Comparison of ENCODE assay signal across 22 cellular contexts in the genomic region with DNA sequence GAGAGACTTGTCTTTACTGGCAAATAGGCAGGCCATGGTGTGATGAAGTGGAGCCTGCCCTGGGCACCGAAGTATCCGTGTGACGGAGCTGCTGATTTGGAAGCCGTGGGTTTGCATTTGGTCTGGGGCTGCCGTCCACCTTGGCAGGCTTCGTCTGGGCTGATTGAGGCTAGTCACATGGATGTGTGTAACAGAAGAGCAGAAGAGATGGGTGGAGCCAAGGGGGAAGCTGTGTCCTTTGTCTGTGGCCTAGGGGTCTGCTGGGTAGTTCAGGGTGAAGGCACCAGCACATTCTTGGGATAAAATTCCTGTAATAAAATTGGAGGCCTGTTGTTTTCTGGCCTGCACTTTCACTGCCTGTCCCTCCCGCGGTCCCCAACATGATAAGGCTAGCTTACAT.
DNase-seq lines count a peak whose midpoint lies in the region; ATAC-seq and TF ChIP-seq lines count a peak whose summit lies in the region.
"Had no signal": no experiment of that assay in that cellular context is flagged by ENCODE, and none has a peak within 500 bp of the region (broad histone marks: within the 10 kb centered on the region; RNA-seq: fewer than 3 reads in every experiment).

No MANE protein-coding gene starts in this region.

- H3K36me3 ChIP-seq in ovary (no peaks in the 10 kb centered on the region), mucosa of descending colon (ENCODE audit: low read depth) (no peaks in the 10 kb centered on the region)

- no peaks in the 10 kb centered on the region for H3K4me1 Mint-ChIP-seq in activated naive CD8-positive, alpha-beta T cell treated with anti-CD3 and anti-CD28 coated beads for 36 hours
- H3K4me1 Mint-ChIP-seq in activated naive CD8-positive, alpha-beta T cell treated with anti-CD3 and anti-CD28 coated beads, Interleukin-2, amount 50 U/mL, for 24 hours, result no peaks in the 10 kb centered on the region
- H3K4me1 Mint-ChIP-seq in WTC11, result peaks cover 29% of the 10 kb centered on the region

- H3K36me3 Mint-ChIP-seq in activated naive CD8-positive, alpha-beta T cell treated with anti-CD3 and anti-CD28 coated beads for 36 hours, result peaks cover 12% of the 10 kb centered on the region
- peaks cover 29% of the 10 kb centered on the region for H3K36me3 Mint-ChIP-seq in activated naive CD8-positive, alpha-beta T cell treated with anti-CD3 and anti-CD28 coated beads, Interleukin-2, amount 50 U/mL, for 24 hours (ENCODE audit: low read depth)
- no peaks in the 10 kb centered on the region; the same call in 1 of the 2 replicates for H3K36me3 Mint-ChIP-seq in WTC11

- no peak for DNase-seq in activated naive CD8-positive, alpha-beta T cell treated with anti-CD3 and anti-CD28 coated beads for 36 hours
- no peak for DNase-seq in activated naive CD8-positive, alpha-beta T cell treated with anti-CD3 and anti-CD28 coated beads, Interleukin-2, amount 50 U/mL, for 24 hours
- DNase-seq in WTC11 (ENCODE audit: low spot score), result no peak
- DNase-seq in left kidney (ENCODE audit: low read depth, low spot score), result peak; percentile 40
- DNase-seq in NCI-H1417 treated with DMSO at 0.1 percent for 48 hours (lab: John Stamatoyannopoulos, UW), result no peak
- no peak for DNase-seq in ovary
- no peak for DNase-seq in T1000 (lab: John Stamatoyannopoulos, UW)
- DNase-seq in mucosa of descending colon, result no peak
- DNase-seq: ACHN, GDM1, GOT3, IMR-90, Kasumi-1, NCI-H1694 treated with DMSO at 0.1 percent for 48 hours, NCI-H2081 treated with DMSO at 0.1 percent for 48 hours, NCI-H2171 treated with DMSO at 0.1 percent for 48 hours, NCI-H524 treated with DMSO at 0.1 percent for 48 hours, NCI-H82, SIG-M5 had no signal

- H3K4me1 ChIP-seq in ovary (ENCODE audit: insufficient read depth) (peaks cover 2% of the 10 kb centered on the region), mucosa of descending colon (ENCODE audit: low read depth) (peaks cover 4% of the 10 kb centered on the region)
- H3K4me1 ChIP-seq: BLaER1 had no signal

- WGBS in ovary, 3 donors, result 90 to 93% (median 92%) methylated on average over 8 of the region's 8 CpGs

- H3K27me3 Mint-ChIP-seq in activated naive CD8-positive, alpha-beta T cell treated with anti-CD3 and anti-CD28 coated beads for 36 hours, result no peaks in the 10 kb centered on the region
- no peaks in the 10 kb centered on the region for H3K27me3 Mint-ChIP-seq in activated naive CD8-positive, alpha-beta T cell treated with anti-CD3 and anti-CD28 coated beads, Interleukin-2, amount 50 U/mL, for 24 hours
- H3K27me3 Mint-ChIP-seq in WTC11 (ENCODE audit: low read depth), result no peaks in the 10 kb centered on the region

- TF ChIP-seq CTCF in WTC11 (IDR thresholded peaks at IDR 0.05) (no peak), ovary (IDR thresholded peaks at IDR 0.05) (no peak), mucosa of descending colon (IDR thresholded peaks at IDR 0.05) (no peak)

- H3K4me3 Mint-ChIP-seq in activated naive CD8-positive, alpha-beta T cell treated with anti-CD3 and anti-CD28 coated beads for 36 hours, result no peak overlapping the region
- H3K4me3 Mint-ChIP-seq in activated naive CD8-positive, alpha-beta T cell treated with anti-CD3 and anti-CD28 coated beads, Interleukin-2, amount 50 U/mL, for 24 hours, result no peak overlapping the region
- H3K4me3 Mint-ChIP-seq in WTC11, result no peak overlapping the region

- TF ChIP-seq EP300 in ovary (IDR thresholded peaks at IDR 0.05), result no peak

- intact Hi-C loops in ovary (cut with DNase I), result loop anchor here in 1 of 4 donors (10.0 kb wide), 1 partner anchor 420 kb away; no protein-coding TSS in a partner anchor
- intact Hi-C loops in mucosa of descending colon (cut with DNase I, micrococcal nuclease), result loop anchor here in 1 of 2 donors (10.0 kb wide), 1 partner anchor 430 kb away; no protein-coding TSS in a partner anchor

- POLR2A ChIA-PET in WTC11 (lab: Charles Lee), result no interaction called here

- no peak for TF ChIP-seq POLR2A in ovary (IDR thresholded peaks at IDR 0.05)

- H3K27me3 ChIP-seq in ovary, result no peaks in the 10 kb centered on the region
- H3K27me3 ChIP-seq: BLaER1 had no signal

- CTCF ChIA-PET in WTC11 (lab: Charles Lee), result interaction anchor here (0.6 kb wide), 1 partner anchor 197 kb away, joined by 3 read pairs; no protein-coding TSS in a partner anchor

- ATAC-seq in activated naive CD8-positive, alpha-beta T cell treated with anti-CD3 and anti-CD28 coated beads, Interleukin-2, amount 50 U/mL, for 24 hours, result no peak
- ATAC-seq in WTC11 (peak; percentile 58), mucosa of descending colon (no peak)
- ATAC-seq: Panc1 had no signal

- H3K9me3 ChIP-seq in ovary (no peaks in the 10 kb centered on the region), mucosa of descending colon (no peaks in the 10 kb centered on the region)
- H3K9me3 ChIP-seq: BLaER1 had no signal

- H3K27ac Mint-ChIP-seq in activated naive CD8-positive, alpha-beta T cell treated with anti-CD3 and anti-CD28 coated beads for 36 hours, result peak overlapping the region; percentile 54
- no peak overlapping the region for H3K27ac Mint-ChIP-seq in activated naive CD8-positive, alpha-beta T cell treated with anti-CD3 and anti-CD28 coated beads, Interleukin-2, amount 50 U/mL, for 24 hours
- H3K27ac Mint-ChIP-seq in WTC11, result no peak overlapping the region

- no peak overlapping the region for H3K27ac ChIP-seq in ovary
- H3K27ac ChIP-seq: 22Rv1, BLaER1 had no signal

- H3K4me3 ChIP-seq in ovary, result no peak overlapping the region
- no peak overlapping the region for H3K4me3 ChIP-seq in mucosa of descending colon
- H3K4me3 ChIP-seq: BLaER1 had no signal

- H3K9me3 Mint-ChIP-seq in activated naive CD8-positive, alpha-beta T cell treated with anti-CD3 and anti-CD28 coated beads for 36 hours, result no peaks in the 10 kb centered on the region
- no peaks in the 10 kb centered on the region for H3K9me3 Mint-ChIP-seq in activated naive CD8-positive, alpha-beta T cell treated with anti-CD3 and anti-CD28 coated beads, Interleukin-2, amount 50 U/mL, for 24 hours
- H3K9me3 Mint-ChIP-seq in WTC11, result no peaks in the 10 kb centered on the region

TF ChIP-seq in WTC11, 78 proteins besides CTCF, POLR2A, EP300 and RAD21 (continues in another document):
- TF ChIP-seq, protein P1, sequence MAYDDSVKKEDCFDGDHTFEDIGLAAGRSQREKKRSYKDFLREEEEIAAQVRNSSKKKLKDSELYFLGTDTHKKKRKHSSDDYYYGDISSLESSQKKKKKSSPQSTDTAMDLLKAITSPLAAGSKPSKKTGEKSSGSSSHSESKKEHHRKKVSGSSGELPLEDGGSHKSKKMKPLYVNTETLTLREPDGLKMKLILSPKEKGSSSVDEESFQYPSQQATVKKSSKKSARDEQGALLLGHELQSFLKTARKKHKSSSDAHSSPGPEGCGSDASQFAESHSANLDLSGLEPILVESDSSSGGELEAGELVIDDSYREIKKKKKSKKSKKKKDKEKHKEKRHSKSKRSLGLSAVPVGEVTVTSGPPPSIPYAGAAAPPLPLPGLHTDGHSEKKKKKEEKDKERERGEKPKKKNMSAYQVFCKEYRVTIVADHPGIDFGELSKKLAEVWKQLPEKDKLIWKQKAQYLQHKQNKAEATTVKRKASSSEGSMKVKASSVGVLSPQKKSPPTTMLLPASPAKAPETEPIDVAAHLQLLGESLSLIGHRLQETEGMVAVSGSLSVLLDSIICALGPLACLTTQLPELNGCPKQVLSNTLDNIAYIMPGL (CRISPR knock-in tag; IDR thresholded peaks at IDR 0.05), result no peak
- TF ChIP-seq EMX1 (CRISPR knock-in tag; IDR thresholded peaks at IDR 0.05) (no peak), TP53 (CRISPR knock-in tag; IDR thresholded peaks at IDR 0.05) (no peak), CREM (CRISPR knock-in tag; IDR thresholded peaks at IDR 0.05) (no peak), MXD4 (CRISPR knock-in tag; IDR thresholded peaks at IDR 0.05; ENCODE audit: borderline replicate concordance) (no peak), OVOL2 (CRISPR knock-in tag; IDR thresholded peaks at IDR 0.05; ENCODE audit: borderline replicate concordance) (no peak), TEAD4 (CRISPR knock-in tag; IDR thresholded peaks at IDR 0.05) (no peak)
- TF ChIP-seq, protein P2, sequence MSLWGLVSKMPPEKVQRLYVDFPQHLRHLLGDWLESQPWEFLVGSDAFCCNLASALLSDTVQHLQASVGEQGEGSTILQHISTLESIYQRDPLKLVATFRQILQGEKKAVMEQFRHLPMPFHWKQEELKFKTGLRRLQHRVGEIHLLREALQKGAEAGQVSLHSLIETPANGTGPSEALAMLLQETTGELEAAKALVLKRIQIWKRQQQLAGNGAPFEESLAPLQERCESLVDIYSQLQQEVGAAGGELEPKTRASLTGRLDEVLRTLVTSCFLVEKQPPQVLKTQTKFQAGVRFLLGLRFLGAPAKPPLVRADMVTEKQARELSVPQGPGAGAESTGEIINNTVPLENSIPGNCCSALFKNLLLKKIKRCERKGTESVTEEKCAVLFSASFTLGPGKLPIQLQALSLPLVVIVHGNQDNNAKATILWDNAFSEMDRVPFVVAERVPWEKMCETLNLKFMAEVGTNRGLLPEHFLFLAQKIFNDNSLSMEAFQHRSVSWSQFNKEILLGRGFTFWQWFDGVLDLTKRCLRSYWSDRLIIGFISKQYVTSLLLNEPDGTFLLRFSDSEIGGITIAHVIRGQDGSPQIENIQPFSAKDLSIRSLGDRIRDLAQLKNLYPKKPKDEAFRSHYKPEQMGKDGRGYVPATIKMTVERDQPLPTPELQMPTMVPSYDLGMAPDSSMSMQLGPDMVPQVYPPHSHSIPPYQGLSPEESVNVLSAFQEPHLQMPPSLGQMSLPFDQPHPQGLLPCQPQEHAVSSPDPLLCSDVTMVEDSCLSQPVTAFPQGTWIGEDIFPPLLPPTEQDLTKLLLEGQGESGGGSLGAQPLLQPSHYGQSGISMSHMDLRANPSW (CRISPR knock-in tag; conservative IDR thresholded peaks at IDR 0.05; ENCODE audit: low read depth), result no peak
- TF ChIP-seq, protein P3, sequence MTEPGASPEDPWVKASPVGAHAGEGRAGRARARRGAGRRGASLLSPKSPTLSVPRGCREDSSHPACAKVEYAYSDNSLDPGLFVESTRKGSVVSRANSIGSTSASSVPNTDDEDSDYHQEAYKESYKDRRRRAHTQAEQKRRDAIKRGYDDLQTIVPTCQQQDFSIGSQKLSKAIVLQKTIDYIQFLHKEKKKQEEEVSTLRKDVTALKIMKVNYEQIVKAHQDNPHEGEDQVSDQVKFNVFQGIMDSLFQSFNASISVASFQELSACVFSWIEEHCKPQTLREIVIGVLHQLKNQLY (CRISPR knock-in tag; IDR thresholded peaks at IDR 0.05), result no peak
- TF ChIP-seq, protein P4, sequence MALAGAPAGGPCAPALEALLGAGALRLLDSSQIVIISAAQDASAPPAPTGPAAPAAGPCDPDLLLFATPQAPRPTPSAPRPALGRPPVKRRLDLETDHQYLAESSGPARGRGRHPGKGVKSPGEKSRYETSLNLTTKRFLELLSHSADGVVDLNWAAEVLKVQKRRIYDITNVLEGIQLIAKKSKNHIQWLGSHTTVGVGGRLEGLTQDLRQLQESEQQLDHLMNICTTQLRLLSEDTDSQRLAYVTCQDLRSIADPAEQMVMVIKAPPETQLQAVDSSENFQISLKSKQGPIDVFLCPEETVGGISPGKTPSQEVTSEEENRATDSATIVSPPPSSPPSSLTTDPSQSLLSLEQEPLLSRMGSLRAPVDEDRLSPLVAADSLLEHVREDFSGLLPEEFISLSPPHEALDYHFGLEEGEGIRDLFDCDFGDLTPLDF (CRISPR knock-in tag; IDR thresholded peaks at IDR 0.05), result no peak
